ENCODE assay signal across 25 cellular contexts in genomic region chr7:117931314-117931713, GRCh38. TPM values are rescaled to one million over a fixed set of nuclear protein-coding genes. Genes with fewer than 3 reads are reported as not detected.
DNase-seq lines count a peak whose midpoint lies in the region; ATAC-seq, FAIRE-seq and TF ChIP-seq lines count a peak whose summit lies in the region.
"Had no signal": no experiment of that assay in that cellular context is flagged by ENCODE, and none has a peak within 500 bp of the region (broad histone marks: within the 10 kb centered on the region; RNA-seq: fewer than 3 reads in every experiment).

No MANE protein-coding gene starts in this region.

- TF ChIP-seq POLR2A in K562 (conservative IDR thresholded peaks at IDR 0.05), result no peak

- intact Hi-C loops in A673 (cut with micrococcal nuclease; ENCODE audit: unreplicated experiment), result no loop called here
- intact Hi-C loops in K562 (cut with micrococcal nuclease), result loop anchor here (5.0 kb wide), 2 partner anchors 179 to 474 kb away; no protein-coding TSS in a partner anchor

- no peaks in the 10 kb centered on the region; the same call in 2 of the 3 replicates for H3K4me1 Mint-ChIP-seq in GM23338

- no peaks in the 10 kb centered on the region for H3K9me1 ChIP-seq in K562 (ENCODE audit: control insufficient read depth, insufficient read depth, low read length)

- FAIRE-seq in K562 (lab: Jason Lieb, UNC), result no peak
- FAIRE-seq: A549, D721Med, G401.6, GM12891, GM19239 had no signal

- H3K9me3 Mint-ChIP-seq in GM23338, result peaks cover 8% of the 10 kb centered on the region
- H3K9me3 Mint-ChIP-seq: CD4-positive, alpha-beta T cell had no signal

- no peak for TF ChIP-seq EP300 in K562 (IDR thresholded peaks at IDR 0.05; ENCODE audit: low read length)

- H3K4me1 ChIP-seq in A673 (ENCODE audit: insufficient read depth, low read length, poor library complexity, severe bottlenecking) (no peaks in the 10 kb centered on the region), GM23338 (ENCODE audit: insufficient read depth) (no peaks in the 10 kb centered on the region), K562 (replicated peaks in 1 of 2; ENCODE audit: control insufficient read depth in 2 of 2, insufficient read depth in 2 of 2, low read length in 2 of 2) (no peaks in the 10 kb centered on the region)
- H3K4me1 ChIP-seq: A549; BLaER1 treated with 17β-estradiol and CSF1 and Interleukin-3, amounts not matched to agents 10 nM and 100 nM; Caco-2 had no signal

- H3K27me3 Mint-ChIP-seq in GM23338 (ENCODE audit: insufficient read depth, low read depth, poor library complexity), result peaks cover 1% of the 10 kb centered on the region
- H3K27me3 Mint-ChIP-seq: CD4-positive, alpha-beta T cell had no signal

- in situ Hi-C loops in K562 (cut with MboI), result no loop called here

- H3K4me3 ChIP-seq in A673 (ENCODE audit: low read depth, low read length, poor library complexity, severe bottlenecking) (no peak overlapping the region), GM23338 (no peak overlapping the region), K562 (no peak overlapping the region)
- H3K4me3 ChIP-seq: A549; BLaER1 treated with 17β-estradiol and CSF1 and Interleukin-3, amounts not matched to agents 10 nM and 100 nM had no signal

- no TSS peak for BruUV-seq in A673 (replicated peaks; lab: Mats Ljungman, UMichigan)
- BruUV-seq in K562 (replicated peaks; lab: Mats Ljungman, UMichigan), result no TSS peak

- H3K36me3 Mint-ChIP-seq in GM23338 (ENCODE audit: low read depth), result 0 out of 3 replicates have a peak, but pooled peaks cover 4% of the 10 kb centered on the region
- H3K36me3 Mint-ChIP-seq: CD8-positive, alpha-beta T cell had no signal

- H3K4me3 Mint-ChIP-seq in GM23338, result no peak overlapping the region
- H3K4me3 Mint-ChIP-seq: CD4-positive, alpha-beta T cell; CD8-positive, alpha-beta T cell had no signal

- no peak overlapping the region for H3K27ac Mint-ChIP-seq in GM23338
- H3K27ac Mint-ChIP-seq: CD4-positive, alpha-beta T cell; CD8-positive, alpha-beta T cell had no signal

- POLR2A ChIA-PET in A673 (lab: Charles Lee; ENCODE audit: low non-redundant PET) (no interaction called here), K562 (lab: Yijun Ruan, JAX) (interaction anchor here (0.5 kb wide), 1 partner anchor 103 kb away, joined by 4 read pairs; no protein-coding TSS in a partner anchor)

- H3K9me3 ChIP-seq in A673 (ENCODE audit: low read depth, low read length, poor library complexity, severe bottlenecking) (no peaks in the 10 kb centered on the region), K562 (replicated peaks; ENCODE audit: control insufficient read depth, insufficient read depth, low read depth, low read length) (no peaks in the 10 kb centered on the region)
- H3K9me3 ChIP-seq: A549 had no signal

- H3K27ac ChIP-seq in A673 (ENCODE audit: low read depth, low read length, poor library complexity, severe bottlenecking) (no peak overlapping the region), GM23338 (ENCODE audit: low read depth) (no peak overlapping the region), K562 (ENCODE audit: extremely low read depth, low read depth, low read length) (no peak overlapping the region)
- H3K27ac ChIP-seq: 22Rv1; A549; BLaER1 treated with 17β-estradiol and CSF1 and Interleukin-3, amounts not matched to agents 10 nM and 100 nM; C4-2B had no signal

- WGBS in K562 (ENCODE audit: insufficient coverage, low coverage, missing lambda C conversion rate), result 2% methylated on average over 2 of the region's 5 CpGs

- CTCF ChIA-PET in A673 (lab: Charles Lee) (no interaction called here), K562 (lab: Yijun Ruan, JAX; ENCODE audit: low intra/inter-chr PET ratio) (no interaction called here)

- H4K20me1 ChIP-seq in GM23338 (replicated peaks; ENCODE audit: insufficient read depth), result no peaks in the 10 kb centered on the region
- no peaks in the 10 kb centered on the region for H4K20me1 ChIP-seq in K562 (replicated peaks; ENCODE audit: control insufficient read depth, insufficient read depth, low read length)
- H4K20me1 ChIP-seq: BLaER1 treated with 17β-estradiol and CSF1 and Interleukin-3, amounts not matched to agents 10 nM and 100 nM had no signal

- TF ChIP-seq RAD21 in K562 (CRISPR knock-in tag; conservative IDR thresholded peaks at IDR 0.05 in 1 of 2, IDR thresholded peaks at IDR 0.05 in 1 of 2), result peak; percentile 14 to 34; a peak in 1 of 4 replicates

- TF ChIP-seq CTCF in A673 (conservative IDR thresholded peaks at IDR 0.05; ENCODE audit: low read depth, low read length) (peak; percentile 30; the same call in 1 of the 2 replicates), GM23338 (conservative IDR thresholded peaks at IDR 0.05; ENCODE audit: low read depth in 2 of 2) (peak; percentile 39 to 58; a peak in 3 of 4 replicates), K562 (IDR thresholded peaks at IDR 0.05 in 2 of 3, conservative IDR thresholded peaks at IDR 0.05 in 1 of 3; ENCODE audit: insufficient read depth in 2 of 3, low read depth in 1 of 3, low read length in 3 of 3) (peak in 1 of 3 experiments; percentile 38; a peak in 2 of 6 replicates)

- H3K4me2 ChIP-seq in GM23338 (no peak overlapping the region), K562 (ENCODE audit: insufficient read depth, low read length) (no peak overlapping the region)
- H3K4me2 ChIP-seq: A549; BLaER1 treated with 17β-estradiol and CSF1 and Interleukin-3, amounts not matched to agents 10 nM and 100 nM had no signal

- H3K9ac ChIP-seq in K562 (ENCODE audit: insufficient read depth in 1 of 2, low read depth in 2 of 2, low read length in 2 of 2), result no peak overlapping the region
- H3K9ac ChIP-seq: BLaER1 treated with 17β-estradiol and CSF1 and Interleukin-3, amounts not matched to agents 10 nM and 100 nM had no signal

- H3K27me3 ChIP-seq in A673 (replicated peaks; ENCODE audit: insufficient read depth, low read depth, low read length, poor library complexity) (no peaks in the 10 kb centered on the region), GM23338 (ENCODE audit: insufficient read depth) (no peaks in the 10 kb centered on the region), K562 (ENCODE audit: control insufficient read depth in 2 of 2, insufficient read depth in 2 of 2, low read length in 2 of 2) (no peaks in the 10 kb centered on the region)
- H3K27me3 ChIP-seq: BLaER1 treated with 17β-estradiol and CSF1 and Interleukin-3, amounts not matched to agents 10 nM and 100 nM had no signal

- H2AFZ ChIP-seq in GM23338 (no peak overlapping the region), K562 (ENCODE audit: low read depth, low read length) (no peak overlapping the region)

- no peaks in the 10 kb centered on the region for H3K36me3 ChIP-seq in A673 (ENCODE audit: insufficient read depth, low read length, poor library complexity, severe bottlenecking)
- H3K36me3 ChIP-seq in GM23338 (ENCODE audit: insufficient read depth), result no peaks in the 10 kb centered on the region
- H3K36me3 ChIP-seq in K562 (ENCODE audit: control insufficient read depth, insufficient read depth, low read length), result no peaks in the 10 kb centered on the region
- H3K36me3 ChIP-seq: BLaER1 treated with 17β-estradiol and CSF1 and Interleukin-3, amounts not matched to agents 10 nM and 100 nM had no signal

- peaks cover 12% of the 10 kb centered on the region for H3K9me2 ChIP-seq in GM23338 (ENCODE audit: insufficient read depth)

- no peaks in the 10 kb centered on the region for H3F3A ChIP-seq in GM23338 (replicated peaks; ENCODE audit: low read depth)

- H3K79me2 ChIP-seq in GM23338 (replicated peaks; ENCODE audit: insufficient read depth) (no peaks in the 10 kb centered on the region), K562 (ENCODE audit: control insufficient read depth, insufficient read depth, low read length) (no peaks in the 10 kb centered on the region)

- ATAC-seq in GM23338, result no peak
- peak; percentile 48; the same call in 2 of the 3 replicates for ATAC-seq in K562
- no peak for ATAC-seq in GM19397 (IDR thresholded peaks at IDR 0.05; ENCODE audit: unreplicated experiment)
- ATAC-seq in HG03354 (IDR thresholded peaks at IDR 0.05; ENCODE audit: poor library complexity, severe bottlenecking, unreplicated experiment), result no peak
- ATAC-seq: A549; CD8-positive, alpha-beta T cell had no signal

- no peak for DNase-seq in A673 (ENCODE audit: low spot score)
- DNase-seq in GM23338 (ENCODE audit: low spot score), result peak; percentile 18
- DNase-seq in OCI-M1 (lab: John Stamatoyannopoulos, UW), result peak; percentile 8
- DNase-seq in K562 (ENCODE audit: extremely low read depth in 1 of 4, low spot score in 3 of 4), result no peak
- no peak for DNase-seq in DMS153 (lab: John Stamatoyannopoulos, UW)
- no peak for DNase-seq in DMS53 treated with DMSO at 0.1 percent for 48 hours (lab: John Stamatoyannopoulos, UW; ENCODE audit: unreplicated experiment)
- DNase-seq: ACHN; Caco-2; Calu3; CD4-positive, alpha-beta T cell; CD8-positive, alpha-beta T cell; DMS53; DMS79 treated with DMSO at 0.1 percent for 48 hours; GF-D8 had no signal

TF ChIP-seq in GM23338, 12 proteins besides CTCF, POLR2A, EP300 and RAD21 (continues in another document):
- TF ChIP-seq NANOG (IDR thresholded peaks at IDR 0.05; ENCODE audit: borderline replicate concordance) (no peak), ZNF331 (CRISPR knock-in tag; IDR thresholded peaks at IDR 0.05; ENCODE audit: low read depth) (no peak)

TF ChIP-seq in K562, 482 proteins besides CTCF, POLR2A, EP300 and RAD21 (continues in another document):
- TF ChIP-seq HDAC8 (tag; IDR thresholded peaks at IDR 0.05) (no peak), XRCC5 (IDR thresholded peaks at IDR 0.05; ENCODE audit: low read depth, low read length) (no peak), TAL1 (IDR thresholded peaks at IDR 0.05) (no peak)

RNA-seq across cellular contexts. Expression of gene CTTNBP2, which starts 58.1 kb away (rescaled TPM):
- total RNA-seq in A673 (2021) (21.8 and 26.3 TPM in 2 replicates), K562 (2014; rRNA removed) (0.05 TPM in 1 of 2 replicates, not detected in the other), K562 (2014; rRNA removed; fragmentation: Illumina TruSeq; extraction: Trizol) (not detected in 2 replicates), K562 (2015; rRNA removed; fragmentation: Illumina TruSeq; extraction: Trizol) (0.11 TPM in 1 of 2 replicates, not detected in the other), K562 (2021) (0.09 TPM in 1 of 2 replicates, not detected in the other)
- 22.7 and 26.8 TPM in 2 replicates for total RNA-seq in GM23338 (2014; rRNA removed; shearing (Covaris generic))
- polyA plus RNA-seq in GM23338 (2016; fragmentation: Nextera tagmentation; extraction: Ambion mirVana) (30.7 and 31.7 TPM in 2 replicates), K562 (2011; rRNA removed) (not detected in 2 replicates), K562 (2014; fragmentation: Illumina TruSeq; extraction: Trizol) (not detected in 2 replicates), K562 (2014; fragmentation: Nextera tagmentation; extraction: Ambion mirVana) (not detected), K562 (2014; rRNA removed) (not detected in 2 replicates)
- not detected in 2 replicates for total RNA-seq in K562 (2011; cell fraction: chromatin; rRNA removed; ENCODE audit: low replicate concordance)
- not detected in 2 replicates for total RNA-seq in K562 (2011; cell fraction: nucleolus; rRNA removed)
- total RNA-seq in K562 (2011; cell fraction: nucleoplasm; rRNA removed), result not detected in 2 replicates
- polyA plus RNA-seq in K562 (2011; cell fraction: cytosol; rRNA removed), result 0.01 TPM in 1 of 2 replicates, not detected in the other
- polyA plus RNA-seq in K562 (2011; cell fraction: nucleus; rRNA removed), result not detected in 2 replicates
- not detected in 2 replicates for polyA plus RNA-seq in K562 (2012)
- polyA minus RNA-seq in K562 (2011; rRNA and poly(A)+ RNA removed), result 0.04 TPM in 1 of 2 replicates, not detected in the other
- polyA minus RNA-seq in K562 (2011; cell fraction: cytosol; rRNA and poly(A)+ RNA removed), result not detected in 2 replicates
- polyA minus RNA-seq in K562 (2011; cell fraction: nucleus; rRNA and poly(A)+ RNA removed), result not detected in 2 replicates
- total RNA-seq: A172; CD4-positive, alpha-beta T cell; CD8-positive, alpha-beta T cell had no signal

Comparison
In these comparisons a context has a peak if more than half of its experiments do, and no peak if none do; other contexts are left out.
1. DNase-seq: peak in GM23338 (single experiment) and OCI-M1 (single experiment); none in A673 (single experiment), K562 (0 of 4), DMS153 (single experiment) and DMS53 treated with DMSO at 0.1 percent for 48 hours (single experiment).
2. RNA of gene CTTNBP2, which starts 58.1 kb away (total RNA-seq): 22.7 to 26.8 TPM in GM23338 and 21.8 to 26.3 TPM in A673; 0.05 to 0.11 TPM in K562; every median in the first group is over 10 times any median in the second.